ENCODE assay signal across 8 cellular contexts in genomic region chr11:44316388-44317240, GRCh38. TPM values are rescaled to one million over a fixed set of nuclear protein-coding genes. Genes with fewer than 3 reads are reported as not detected.
A peak's percentile ranks its signal among the peaks of the same experiment; 100 is the strongest.
DNase-seq lines count a peak whose midpoint lies in the region; ATAC-seq and TF ChIP-seq lines count a peak whose summit lies in the region.

No MANE protein-coding gene starts in this region.

- H3K27ac Mint-ChIP-seq in activated T-helper 2 cell treated with anti-CD3 and anti-CD28 coated beads, Interferon-gamma antibody, Interleukin-2, Interleukin-4, amounts not matched to agents 10 μg/mL and 5 μg/mL and 100 μg/mL, durations not matched to agents 14 hours and 24 hours and 36 hours, result no peak overlapping the region

- no peak overlapping the region for H2AK5ac ChIP-seq in mesendoderm (ENCODE audit: low read length)

- H2BK5ac ChIP-seq in mesendoderm (ENCODE audit: low read length), result no peak overlapping the region

- no peak overlapping the region for H3K27ac ChIP-seq in mesendoderm (ENCODE audit: low read depth, low read length)
- no peak overlapping the region for H3K27ac ChIP-seq in aorta (ENCODE audit: low read depth in 1 of 2, low read length in 2 of 2)

- H3K4me1 ChIP-seq in mesendoderm (ENCODE audit: control insufficient read depth, low read depth, low read length) (no peaks in the 10 kb centered on the region), aorta (ENCODE audit: control insufficient read depth in 1 of 2, insufficient read depth in 2 of 2, low read length in 2 of 2) (no peaks in the 10 kb centered on the region)

- in situ Hi-C loops in astrocyte of the cerebellum (cut with HindIII; ENCODE audit: low sequenced_read_pairs), result no loop called here

- peak; percentile 33 for DNase-seq in stimulated activated CD4-positive, alpha-beta T cell treated with anti-CD3 and anti-CD28 coated beads, Interleukin-15, amount 100 ng/mL, for 24 hours
- DNase-seq in stimulated activated CD4-positive, alpha-beta T cell treated with anti-CD3 and anti-CD28 coated beads, Interleukin-2, amount 100 ng/mL, for 24 hours, result no peak
- DNase-seq in astrocyte of the cerebellum (ENCODE audit: low read depth) (no peak), mesendoderm (no peak), aorta (no peak), amniotic stem cell (lab: John Stamatoyannopoulos, UW) (no peak), NCI-H82 treated with DMSO at 0.1 percent for 48 hours (lab: John Stamatoyannopoulos, UW; ENCODE audit: unreplicated experiment) (no peak)
- DNase-seq in activated T-helper 2 cell treated with anti-CD3 and anti-CD28 coated beads, Interferon-gamma antibody, Interleukin-2, Interleukin-4, amounts not matched to agents 10 μg/mL and 5 μg/mL and 100 μg/mL, durations not matched to agents 14 hours and 24 hours and 36 hours (ENCODE audit: low spot score), result no peak

- no peak for TF ChIP-seq CTCF in astrocyte of the cerebellum (IDR thresholded peaks at IDR 0.05; ENCODE audit: low read depth, low read length, missing control alignments)

- H4K5ac ChIP-seq in mesendoderm (ENCODE audit: low read length), result no peak overlapping the region

- no peak overlapping the region for H3K18ac ChIP-seq in mesendoderm (ENCODE audit: low read length)

- H3K4ac ChIP-seq in mesendoderm (ENCODE audit: low read depth, low read length), result no peak overlapping the region

- no peaks in the 10 kb centered on the region for H3K79me2 ChIP-seq in mesendoderm (ENCODE audit: control insufficient read depth, insufficient read depth, low read length)

- H3K36me3 Mint-ChIP-seq in activated T-helper 2 cell treated with anti-CD3 and anti-CD28 coated beads, Interferon-gamma antibody, Interleukin-2, Interleukin-4, amounts not matched to agents 10 μg/mL and 5 μg/mL and 100 μg/mL, durations not matched to agents 14 hours and 24 hours and 36 hours (ENCODE audit: low read depth), result no peaks in the 10 kb centered on the region

- peak overlapping the region; percentile 54 for H3K4me2 ChIP-seq in mesendoderm (ENCODE audit: low read length)

- H2BK15ac ChIP-seq in mesendoderm (replicated peaks; ENCODE audit: low read depth), result no peak overlapping the region

- no peak for ATAC-seq in aorta (ENCODE audit: low FRiP score)

- H2BK120ac ChIP-seq in mesendoderm (ENCODE audit: low read depth, low read length), result no peak overlapping the region

- no peak overlapping the region for H3K23ac ChIP-seq in mesendoderm (ENCODE audit: low read length)

- no peaks in the 10 kb centered on the region for H3K9me3 Mint-ChIP-seq in activated T-helper 2 cell treated with anti-CD3 and anti-CD28 coated beads, Interferon-gamma antibody, Interleukin-2, Interleukin-4, amounts not matched to agents 10 μg/mL and 5 μg/mL and 100 μg/mL, durations not matched to agents 14 hours and 24 hours and 36 hours

- no peaks in the 10 kb centered on the region for H3K79me1 ChIP-seq in mesendoderm (ENCODE audit: low read length)

- H3K9ac ChIP-seq in mesendoderm (ENCODE audit: low read length), result peak overlapping the region; percentile 33

- peak overlapping the region; percentile 73 for H3K56ac ChIP-seq in mesendoderm (ENCODE audit: low read length)

- peaks cover 94% of the 10 kb centered on the region for H3K27me3 Mint-ChIP-seq in activated T-helper 2 cell treated with anti-CD3 and anti-CD28 coated beads, Interferon-gamma antibody, Interleukin-2, Interleukin-4, amounts not matched to agents 10 μg/mL and 5 μg/mL and 100 μg/mL, durations not matched to agents 14 hours and 24 hours and 36 hours (ENCODE audit: low read depth)

- no peak overlapping the region for H3K4me3 Mint-ChIP-seq in activated T-helper 2 cell treated with anti-CD3 and anti-CD28 coated beads, Interferon-gamma antibody, Interleukin-2, Interleukin-4, amounts not matched to agents 10 μg/mL and 5 μg/mL and 100 μg/mL, durations not matched to agents 14 hours and 24 hours and 36 hours (ENCODE audit: low read depth)

- H3K36me3 ChIP-seq in mesendoderm (ENCODE audit: control insufficient read depth, insufficient read depth, low read length) (no peaks in the 10 kb centered on the region), aorta (ENCODE audit: control insufficient read depth in 1 of 2, insufficient read depth in 2 of 2, low read length in 1 of 2) (no peaks in the 10 kb centered on the region)

- intact Hi-C loops in aorta (cut with DNase I), result no loop called here
- intact Hi-C loops in activated T-helper 2 cell treated with anti-CD3 and anti-CD28 coated beads, Interferon-gamma antibody, Interleukin-2, Interleukin-4, amounts not matched to agents 10 μg/mL and 5 μg/mL and 100 μg/mL, durations not matched to agents 14 hours and 24 hours and 36 hours (cut with micrococcal nuclease), result loop anchor here (5.0 kb wide), 1 partner anchor 374 kb away; the partner anchor contains the start of gene C11orf96

- H3K4me1 Mint-ChIP-seq in activated T-helper 2 cell treated with anti-CD3 and anti-CD28 coated beads, Interferon-gamma antibody, Interleukin-2, Interleukin-4, amounts not matched to agents 10 μg/mL and 5 μg/mL and 100 μg/mL, durations not matched to agents 14 hours and 24 hours and 36 hours (ENCODE audit: low read depth), result peaks cover 4% of the 10 kb centered on the region

- peaks cover 2% of the 10 kb centered on the region for H3K9me3 ChIP-seq in aorta (ENCODE audit: control insufficient read depth, low read length)

- H3K27me3 ChIP-seq in mesendoderm (ENCODE audit: insufficient read depth, low read length, poor library complexity), result peaks cover 88% of the 10 kb centered on the region
- no peaks in the 10 kb centered on the region for H3K27me3 ChIP-seq in aorta (ENCODE audit: control insufficient read depth in 1 of 2, insufficient read depth in 2 of 2, low read length in 1 of 2)

- H3K4me3 ChIP-seq in astrocyte of the cerebellum (ENCODE audit: low read depth, low read length) (peak overlapping the region; percentile 22), mesendoderm (ENCODE audit: low read length) (peak overlapping the region; percentile 22), aorta (ENCODE audit: low read length in 2 of 2) (peak overlapping the region; percentile 7 to 16)

- H4K8ac ChIP-seq in mesendoderm (ENCODE audit: low read depth, low read length), result no peak overlapping the region

- no CpG with 5 or more reads among the region's 64 CpGs for WGBS in mesendoderm (ENCODE audit: extremely low coverage, insufficient coverage, low lambda C conversion rate)
- 1 to 2% methylated on average over 61 to 64 of the region's 64 CpGs for WGBS in aorta, 2 donors

RNA-seq across cellular contexts. Expression of gene ALX4, which starts 6.7 kb away (rescaled TPM):
- polyA plus RNA-seq in mesendoderm (2013, experiment 1 of 2), result not detected
- 0.01 TPM for polyA plus RNA-seq in mesendoderm (2013, experiment 2 of 2)
- under 1 TPM in 1 of 2 donors, not detected in 1; 0.06 TPM for total RNA-seq in aorta
- polyA plus RNA-seq in aorta, result under 1 TPM in 1 of 2 donors, not detected in 1; 0.13 TPM
- not detected in 2 replicates for total RNA-seq in activated T-helper 2 cell treated with anti-CD3 and anti-CD28 coated beads, Interferon-gamma antibody, Interleukin-2, Interleukin-4, amounts not matched to agents 10 μg/mL and 5 μg/mL and 100 μg/mL, durations not matched to agents 14 hours and 24 hours and 36 hours
